In genomic region chr17:42153919-42154491, GRCh38 we compare ENCODE assay signal across 8 cellular contexts. TPM values are rescaled to one million over a fixed set of nuclear protein-coding genes. Genes with fewer than 3 reads are reported as not detected.
DNase-seq lines count a peak whose midpoint lies in the region; ATAC-seq and TF ChIP-seq lines count a peak whose summit lies in the region.

No MANE protein-coding gene starts in this region.

- DNase-seq in CD8-positive, alpha-beta T cell = no peak
- DNase-seq in LoVo (ENCODE audit: low spot score) (peak; percentile 13), body of pancreas (no peak), lower leg skin (ENCODE audit: low spot score in 2 of 2) (no peak), uterus (no peak), occipital lobe (lab: John Stamatoyannopoulos, UW) (no peak)

- H3K4me1 ChIP-seq in CD8-positive, alpha-beta T cell (ENCODE audit: insufficient read depth, low read length) = peaks cover 24% of the 10 kb centered on the region
- H3K4me1 ChIP-seq in body of pancreas (peaks cover 30% of the 10 kb centered on the region), uterus (peaks cover 7 to 8% of the 10 kb centered on the region in 2 donors)

- ATAC-seq in CD8-positive, alpha-beta T cell = no peak
- ATAC-seq in body of pancreas (no peak), HG02852 (IDR thresholded peaks at IDR 0.05; ENCODE audit: unreplicated experiment) (no peak), HG03457 (IDR thresholded peaks at IDR 0.05; ENCODE audit: unreplicated experiment) (no peak)

- H3K27me3 ChIP-seq in CD8-positive, alpha-beta T cell (ENCODE audit: insufficient read depth, low read length) = no peaks in the 10 kb centered on the region
- no peaks in the 10 kb centered on the region for H3K27me3 ChIP-seq in body of pancreas
- H3K27me3 ChIP-seq in uterus = no peaks in the 10 kb centered on the region

- no peak for TF ChIP-seq CTCF in CD8-positive, alpha-beta T cell (IDR thresholded peaks at IDR 0.05)
- no peak for TF ChIP-seq CTCF in body of pancreas (IDR thresholded peaks at IDR 0.05)
- TF ChIP-seq CTCF in lower leg skin (IDR thresholded peaks at IDR 0.05) = no peak
- TF ChIP-seq CTCF in uterus (IDR thresholded peaks at IDR 0.05) = no peak

- no peaks in the 10 kb centered on the region for H3K9me3 Mint-ChIP-seq in CD8-positive, alpha-beta T cell

- H3K4me1 Mint-ChIP-seq in CD8-positive, alpha-beta T cell (ENCODE audit: low read depth) = peaks cover 41% of the 10 kb centered on the region

- H3K36me3 ChIP-seq in CD8-positive, alpha-beta T cell (ENCODE audit: insufficient read depth, low read length) = no peaks in the 10 kb centered on the region
- no peaks in the 10 kb centered on the region for H3K36me3 ChIP-seq in body of pancreas (replicated peaks in 1 of 2; ENCODE audit: insufficient read depth in 1 of 2, low read depth in 2 of 2)
- H3K36me3 ChIP-seq in uterus = no peaks in the 10 kb centered on the region

- H3K9me3 ChIP-seq in CD8-positive, alpha-beta T cell (ENCODE audit: low read length) = no peaks in the 10 kb centered on the region
- H3K9me3 ChIP-seq in body of pancreas (no peaks in the 10 kb centered on the region), uterus (no peaks in the 10 kb centered on the region)

- 5 to 8% methylated on average over 10 of the region's 10 CpGs for WGBS in body of pancreas, 2 donors
- WGBS in lower leg skin, 2 donors = 4% methylated on average over 10 of the region's 10 CpGs

- H3K36me3 Mint-ChIP-seq in CD8-positive, alpha-beta T cell = peaks cover 20% of the 10 kb centered on the region

- no peaks in the 10 kb centered on the region for H3K27me3 Mint-ChIP-seq in CD8-positive, alpha-beta T cell (ENCODE audit: low read depth)

- peak overlapping the region; percentile 94 for H3K4me3 ChIP-seq in CD8-positive, alpha-beta T cell (ENCODE audit: low read depth, low read length)
- H3K4me3 ChIP-seq in body of pancreas (peak overlapping the region; percentile 64 to 85), lower leg skin (ENCODE audit: low read depth, poor library complexity, severe bottlenecking) (peak overlapping the region; percentile 93), uterus (peak overlapping the region; percentile 69 to 100)

- peak overlapping the region; percentile 78 for H3K27ac ChIP-seq in CD8-positive, alpha-beta T cell (ENCODE audit: low read depth, low read length)
- H3K27ac ChIP-seq in body of pancreas (peak overlapping the region in 3 of 4 donors; percentile 47 to 81 (median 79)), uterus (peak overlapping the region; percentile 77)

- POLR2A ChIA-PET in CD8-positive, alpha-beta T cell (lab: Charles Lee) = interaction anchor here (0.8 to 1.4 kb wide), 3 partner anchors 37 to 136 kb away, joined by 3 read pairs; partner anchors contain the start of gene DNAJC7

- CTCF ChIA-PET in CD8-positive, alpha-beta T cell (lab: Charles Lee) = interaction anchor here (0.6 to 1.5 kb wide), 7 partner anchors 30 to 1887 kb away, joined by 3 to 6 read pairs (median 4); partner anchors contain the start of genes HCRT, HSPB9 and NKIRAS2

- no peak for TF ChIP-seq POLR2A in body of pancreas (IDR thresholded peaks at IDR 0.05)
- TF ChIP-seq POLR2A in lower leg skin (IDR thresholded peaks at IDR 0.05) = no peak
- no peak for TF ChIP-seq POLR2A in uterus (IDR thresholded peaks at IDR 0.05)

- intact Hi-C loops in CD8-positive, alpha-beta T cell (cut with DNase I, micrococcal nuclease) = loop anchor here (2.0 to 10.0 kb wide), 3 partner anchors 41 to 845 kb away; partner anchors contain the start of genes DHX58 (in 2 of the 2), KLHL11 (in 1 of the 2) and RPL27 (in 1 of the 2)
- intact Hi-C loops in body of pancreas (cut with DNase I) = no loop called here
- intact Hi-C loops in lower leg skin (cut with DNase I; ENCODE audit: low total_unique reads) = no loop called here
- intact Hi-C loops in uterus (cut with DNase I; ENCODE audit: low total_unique reads) = no loop called here

- H3K4me3 Mint-ChIP-seq in CD8-positive, alpha-beta T cell = peak overlapping the region; percentile 98

- H3K27ac Mint-ChIP-seq in CD8-positive, alpha-beta T cell = peak overlapping the region; percentile 95

RNA-seq across cellular contexts. Expression of gene RAB5C, which starts 0.8 kb away (rescaled TPM):
- 10 to 100 TPM; 79.3 to 86.7 TPM for total RNA-seq in CD8-positive, alpha-beta T cell
- total RNA-seq in body of pancreas = 10 to 100 TPM; 21.1 to 37.1 TPM
- total RNA-seq in lower leg skin = 100 to 1,000 TPM in 1 of 4 donors, 10 to 100 TPM in 3; 74.0 to 104 (median 87.4) TPM
- 100 to 1,000 TPM in 1 of 4 donors, 10 to 100 TPM in 3; 51.7 to 105 (median 68.0) TPM for total RNA-seq in uterus
- 35.1 TPM for total RNA-seq in occipital lobe

RNA-seq across cellular contexts. Expression of gene KCNH4, which starts 26.9 kb away (rescaled TPM):
- under 1 TPM; 0.35 to 0.42 TPM for total RNA-seq in CD8-positive, alpha-beta T cell
- total RNA-seq in body of pancreas (not detected), lower leg skin (not detected), uterus (under 1 TPM in 1 of 4 donors, not detected in 3; 0.55 TPM), occipital lobe (0.31 TPM)

RNA-seq across cellular contexts. Expression of gene HCRT, which starts 31.2 kb away (rescaled TPM):
- total RNA-seq in CD8-positive, alpha-beta T cell = not detected
- not detected for total RNA-seq in body of pancreas
- total RNA-seq in lower leg skin = not detected
- total RNA-seq in uterus = 1 to 10 TPM in 1 of 4 donors, not detected in 3; 1.0 TPM
- not detected for total RNA-seq in occipital lobe

RNA-seq across cellular contexts. Expression of gene HSPB9, which starts 31.4 kb away (rescaled TPM):
- total RNA-seq in CD8-positive, alpha-beta T cell = not detected
- total RNA-seq in body of pancreas = 1 to 10 TPM in 1 of 2 donors, not detected in 1; 1.8 TPM
- total RNA-seq in lower leg skin = under 1 TPM in 1 of 4 donors, not detected in 3; 0.23 TPM
- total RNA-seq in uterus = under 1 TPM in 1 of 4 donors, not detected in 3; 0.28 TPM
- not detected for total RNA-seq in occipital lobe

RNA-seq across cellular contexts. Expression of gene KAT2A, which starts 32.8 kb away (rescaled TPM):
- 10 to 100 TPM; 39.3 to 42.5 TPM for total RNA-seq in CD8-positive, alpha-beta T cell
- total RNA-seq in body of pancreas = 10 to 100 TPM; 50.6 to 58.7 TPM
- 10 to 100 TPM; 25.3 to 55.5 (median 37.1) TPM for total RNA-seq in lower leg skin
- total RNA-seq in uterus = 10 to 100 TPM; 20.9 to 80.9 (median 39.2) TPM
- total RNA-seq in occipital lobe = 9.0 TPM

Comparison
In these comparisons a context has a peak if more than half of its experiments do, and no peak if none do; other contexts are left out.
1. intact Hi-C loops: an anchor here in CD8-positive, alpha-beta T cell (2.0 to 10.0 kb wide); none called in body of pancreas, lower leg skin and uterus.